Comparison of ENCODE assay signal across 11 cellular contexts in the genomic region with DNA sequence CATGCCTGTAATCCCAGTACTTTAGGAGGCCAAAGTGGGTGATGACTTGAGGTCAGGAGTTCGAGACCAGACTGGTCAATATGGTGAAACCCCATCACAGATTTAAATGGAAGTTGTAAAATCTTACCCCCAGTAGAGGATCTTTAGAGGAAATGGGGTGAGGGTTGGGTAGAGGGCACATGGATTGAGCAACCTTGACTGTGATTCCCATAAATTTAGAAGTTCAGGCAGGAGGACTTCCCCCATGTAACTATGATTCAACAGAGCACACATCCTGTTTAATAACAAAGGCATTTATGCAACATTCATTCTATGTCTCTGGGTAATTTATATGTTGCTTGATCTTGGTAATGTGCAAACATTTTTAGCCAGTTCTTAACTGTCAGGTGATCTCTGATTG.
DNase-seq lines count a peak whose midpoint lies in the region; TF ChIP-seq lines count a peak whose summit lies in the region.
"Had no signal": no experiment of that assay in that cellular context is flagged by ENCODE, and none has a peak within 500 bp of the region (broad histone marks: within the 10 kb centered on the region; RNA-seq: fewer than 3 reads in every experiment).

No MANE protein-coding gene starts in this region.

- 71 to 84% (median 82%) methylated on average over 1 of the region's 1 CpG for WGBS in adrenal gland, 4 donors

- no peak overlapping the region for H3K4me3 ChIP-seq in HFF-Myc (replicated peaks; ENCODE audit: low read depth, low read length)
- H3K4me3 ChIP-seq in adrenal gland, result no peak overlapping the region

- no peaks in the 10 kb centered on the region for H3K27me3 ChIP-seq in adrenal gland

- H3K4me1 ChIP-seq in adrenal gland (replicated peaks in 1 of 2), result peaks cover 44 to 65% of the 10 kb centered on the region in 2 donors

- DNase-seq in AG08395 (ENCODE audit: low spot score) (peak; percentile 19), HFF-Myc (ENCODE audit: extremely low read depth, low read depth) (peak; percentile 3), adrenal gland (no peak), kidney tubule cell (ENCODE audit: low spot score) (peak; percentile 66), T-helper 1 cell (no peak), DMS 273 (lab: John Stamatoyannopoulos, UW; ENCODE audit: unreplicated experiment) (no peak), midbrain (lab: John Stamatoyannopoulos, UW) (no peak), NCI-H1694 (lab: John Stamatoyannopoulos, UW) (no peak)
- DNase-seq: activated T-cell treated with anti-CD3 and anti-CD28 coated beads, Interleukin-2, amount 50 U/mL, for 1 hour; CD4-positive, alpha-beta T cell; stimulated activated CD4-positive, alpha-beta T cell treated with anti-CD3 and anti-CD28 coated beads, Interleukin-12 subunit alpha, Interleukin-12 subunit beta, amount 100 ng/mL, for 4 hours had no signal

- no peaks in the 10 kb centered on the region for H3K36me3 ChIP-seq in adrenal gland (replicated peaks in 1 of 2)

- no peak for TF ChIP-seq POLR2A in adrenal gland (IDR thresholded peaks at IDR 0.05)

- H3K9me3 ChIP-seq in adrenal gland (replicated peaks in 1 of 3), result no peaks in the 10 kb centered on the region

- H3K27ac ChIP-seq in adrenal gland, result peak overlapping the region in 3 of 5 donors; percentile 3 to 22 (median 11)

- TF ChIP-seq CTCF in HFF-Myc (IDR thresholded peaks at IDR 0.05; ENCODE audit: low read depth, low read length, missing control alignments) (no peak), adrenal gland (IDR thresholded peaks at IDR 0.05) (no peak)

- intact Hi-C loops in adrenal gland (cut with DNase I), result no loop called here

Comparison
In these comparisons a context has a peak if more than half of its experiments do, and no peak if none do; other contexts are left out.
1. DNase-seq: peak in AG08395 (single experiment), HFF-Myc (single experiment) and kidney tubule cell (single experiment); none in adrenal gland (0 of 7), T-helper 1 cell (0 of 5), DMS 273 (single experiment), midbrain (single experiment) and NCI-H1694 (single experiment).